Comparison of ENCODE assay signal across 21 cellular contexts in genomic region chr7:150503581-150503980, GRCh38. TPM values are rescaled to one million over a fixed set of nuclear protein-coding genes. Genes with fewer than 3 reads are reported as not detected.
DNase-seq lines count a peak whose midpoint lies in the region; ATAC-seq and FAIRE-seq lines count a peak whose summit lies in the region.
"Had no signal": no experiment of that assay in that cellular context is flagged by ENCODE, and none has a peak within 500 bp of the region (broad histone marks: within the 10 kb centered on the region; RNA-seq: fewer than 3 reads in every experiment).

No MANE protein-coding gene starts in this region.

- no peak for ATAC-seq in T-cell (replicated peaks in 1 of 4)

- DNase-seq in activated T-cell treated with anti-CD3 and anti-CD28 coated beads, Interleukin-2, amount 50 U/mL, for 24 hours = no peak
- no peak for DNase-seq in activated T-cell treated with anti-CD3 and anti-CD28 coated beads for 4 hours
- no peak for DNase-seq in T-cell
- DNase-seq in activated naive CD8-positive, alpha-beta T cell treated with anti-CD3 and anti-CD28 coated beads for 36 hours = no peak
- DNase-seq in small intestine = no peak
- DNase-seq in medulla oblongata (ENCODE audit: extremely low spot score) = no peak
- no peak for DNase-seq in effector CD4-positive, alpha-beta T cell
- no peak for DNase-seq in HK-2 (ENCODE audit: unreplicated experiment)
- DNase-seq: ACHN; DMS79; kidney glomerular epithelial cell; MM.1S; NCI-H187 treated with DMSO at 0.1 percent for 48 hours; NCI-H446 treated with DMSO at 0.1 percent for 48 hours; NK-92 treated with Interleukin-12 subunit alpha and Interleukin-12 subunit beta, amount 100 ng/mL, for 24 hours; SK-N-SH; stomach had no signal

- H3K36me3 ChIP-seq in small intestine (ENCODE audit: control insufficient read depth in 2 of 2, insufficient read depth in 2 of 2, low read length in 2 of 2) = no peaks in the 10 kb centered on the region
- H3K36me3 ChIP-seq: breast epithelium, stomach had no signal

- H3K36me3 Mint-ChIP-seq in activated T-cell treated with anti-CD3 and anti-CD28 coated beads, Interleukin-2, amount 50 U/mL, for 24 hours (ENCODE audit: low read depth) = peaks cover 28% of the 10 kb centered on the region
- peaks cover 33% of the 10 kb centered on the region for H3K36me3 Mint-ChIP-seq in T-cell
- H3K36me3 Mint-ChIP-seq in activated naive CD8-positive, alpha-beta T cell treated with anti-CD3 and anti-CD28 coated beads for 36 hours = peaks cover 36% of the 10 kb centered on the region

- peak overlapping the region; percentile 90 for H3K27ac Mint-ChIP-seq in activated T-cell treated with anti-CD3 and anti-CD28 coated beads, Interleukin-2, amount 50 U/mL, for 24 hours
- peak overlapping the region; percentile 95 for H3K27ac Mint-ChIP-seq in T-cell
- H3K27ac Mint-ChIP-seq in activated naive CD8-positive, alpha-beta T cell treated with anti-CD3 and anti-CD28 coated beads for 36 hours = peak overlapping the region; percentile 86
- H3K27ac Mint-ChIP-seq: dendritic cell treated with granulocyte-macrophage colony-stimulating factor and Interleukin-4, amounts not matched to agents 40 ng/mL and 50 ng/mL, for 4 days had no signal

- CTCF ChIA-PET in T-cell (lab: Charles Lee) = interaction anchor here in 1 of 2 donors (0.7 kb wide), 1 partner anchor 56 kb away, joined by 3 read pairs; no protein-coding TSS in a partner anchor

- 80 to 92% (median 83%) methylated on average over 3 of the region's 3 CpGs for WGBS in small intestine, 3 donors

- H3K4me3 ChIP-seq in small intestine (ENCODE audit: low read depth in 1 of 2, low read length in 2 of 2) = no peak overlapping the region
- H3K4me3 ChIP-seq: breast epithelium, stomach had no signal

- H3K4me1 ChIP-seq in small intestine (ENCODE audit: control insufficient read depth in 2 of 2, insufficient read depth in 1 of 2, low read depth in 1 of 2, low read length in 1 of 2) = no peaks in the 10 kb centered on the region
- H3K4me1 ChIP-seq: breast epithelium, stomach had no signal

- H3K9me3 Mint-ChIP-seq in activated T-cell treated with anti-CD3 and anti-CD28 coated beads, Interleukin-2, amount 50 U/mL, for 24 hours = peaks cover 27% of the 10 kb centered on the region
- peaks cover 12 to 23% (median 13%) of the 10 kb centered on the region in 3 donors for H3K9me3 Mint-ChIP-seq in T-cell
- peaks cover 28% of the 10 kb centered on the region for H3K9me3 Mint-ChIP-seq in activated naive CD8-positive, alpha-beta T cell treated with anti-CD3 and anti-CD28 coated beads for 36 hours

- POLR2A ChIA-PET in T-cell (lab: Charles Lee) = interaction anchor here (1.0 to 2.5 kb wide), 4 partner anchors 11 to 524 kb away, joined by 5 to 10 read pairs (median 7); partner anchors contain the start of genes GIMAP7 (in 2 of the 2) and ABCB8 (in 1 of the 2)

- peaks cover 86% of the 10 kb centered on the region for H3K4me1 Mint-ChIP-seq in activated T-cell treated with anti-CD3 and anti-CD28 coated beads, Interleukin-2, amount 50 U/mL, for 24 hours (ENCODE audit: low read depth)
- peaks cover 84 to 93% (median 88%) of the 10 kb centered on the region in 3 donors for H3K4me1 Mint-ChIP-seq in T-cell
- peaks cover 65% of the 10 kb centered on the region for H3K4me1 Mint-ChIP-seq in activated naive CD8-positive, alpha-beta T cell treated with anti-CD3 and anti-CD28 coated beads for 36 hours

- peak overlapping the region; percentile 54 for H3K4me3 Mint-ChIP-seq in activated T-cell treated with anti-CD3 and anti-CD28 coated beads, Interleukin-2, amount 50 U/mL, for 24 hours
- H3K4me3 Mint-ChIP-seq in T-cell = peak overlapping the region; percentile 60 to 76 (median 63)
- H3K4me3 Mint-ChIP-seq in activated naive CD8-positive, alpha-beta T cell treated with anti-CD3 and anti-CD28 coated beads for 36 hours = no peak overlapping the region
- H3K4me3 Mint-ChIP-seq: dendritic cell treated with granulocyte-macrophage colony-stimulating factor and Interleukin-4, amounts not matched to agents 40 ng/mL and 50 ng/mL, for 4 days had no signal

- no peaks in the 10 kb centered on the region for H3K27me3 ChIP-seq in small intestine (ENCODE audit: control insufficient read depth in 2 of 2, insufficient read depth in 2 of 2, low read length in 2 of 2)
- H3K27me3 ChIP-seq: breast epithelium, stomach had no signal

- H3K27me3 Mint-ChIP-seq in activated T-cell treated with anti-CD3 and anti-CD28 coated beads, Interleukin-2, amount 50 U/mL, for 24 hours = no peaks in the 10 kb centered on the region
- H3K27me3 Mint-ChIP-seq in T-cell = no peaks in the 10 kb centered on the region
- H3K27me3 Mint-ChIP-seq in activated naive CD8-positive, alpha-beta T cell treated with anti-CD3 and anti-CD28 coated beads for 36 hours = no peaks in the 10 kb centered on the region
- H3K27me3 Mint-ChIP-seq: dendritic cell treated with granulocyte-macrophage colony-stimulating factor and Interleukin-4, amounts not matched to agents 40 ng/mL and 50 ng/mL, for 4 days had no signal

- H3K27ac ChIP-seq in small intestine (ENCODE audit: low read depth in 1 of 2, low read length in 1 of 2) = peak overlapping the region; percentile 20 to 77
- H3K27ac ChIP-seq: breast epithelium had no signal

- H3K9me3 ChIP-seq in small intestine (ENCODE audit: control insufficient read depth, low read depth) = no peaks in the 10 kb centered on the region
- H3K9me3 ChIP-seq: breast epithelium, SK-N-SH, stomach had no signal

- FAIRE-seq in small intestine (lab: Jason Lieb, UNC) = no peak
- FAIRE-seq: frontal cortex had no signal

RNA-seq across cellular contexts. Expression of gene GIMAP7, which starts 11.1 kb away (rescaled TPM):
- 100 to 1,000 TPM in 3 of 5 donors, 10 to 100 TPM in 2; 76.8 to 430 (median 392) TPM for total RNA-seq in T-cell
- total RNA-seq in activated naive CD8-positive, alpha-beta T cell treated with anti-CD3 and anti-CD28 coated beads for 36 hours = 10 to 100 TPM; 36.1 to 37.9 TPM
- polyA plus RNA-seq in small intestine = 10 to 100 TPM in 2 of 3 donors, 1 to 10 TPM in 1; 3.1 to 31.1 (median 17.0) TPM
- total RNA-seq: epithelial cell of proximal tubule had no signal
- polyA plus RNA-seq: SK-N-SH had no signal

RNA-seq across cellular contexts. Expression of gene GIMAP8, which starts 53.2 kb away (rescaled TPM):
- total RNA-seq in T-cell = 10 to 100 TPM; 17.8 to 54.6 (median 50.1) TPM
- total RNA-seq in activated naive CD8-positive, alpha-beta T cell treated with anti-CD3 and anti-CD28 coated beads for 36 hours = 10 to 100 TPM; 11.1 to 11.9 TPM
- polyA plus RNA-seq in small intestine = 10 to 100 TPM in 1 of 3 donors, 1 to 10 TPM in 1, under 1 TPM in 1; 0.67 to 14.0 (median 3.0) TPM
- total RNA-seq: epithelial cell of proximal tubule had no signal
- polyA plus RNA-seq: SK-N-SH had no signal
